ENCODE assay signal across 8 cellular contexts in genomic region chr9:137445275-137445807, GRCh38. TPM values are rescaled to one million over a fixed set of nuclear protein-coding genes. Genes with fewer than 3 reads are reported as not detected.
DNase-seq lines count a peak whose midpoint lies in the region; ATAC-seq and TF ChIP-seq lines count a peak whose summit lies in the region.

No MANE protein-coding gene starts in this region.

- H3K4me3 Mint-ChIP-seq in activated naive CD8-positive, alpha-beta T cell treated with anti-CD3 and anti-CD28 coated beads for 36 hours: no peak overlapping the region

- no peak overlapping the region for H3K9ac ChIP-seq in SU-DHL-6 (ENCODE audit: low read length)

- no peaks in the 10 kb centered on the region for H3K36me3 ChIP-seq in SU-DHL-6 (ENCODE audit: low read length)

- H3K27me3 Mint-ChIP-seq in activated naive CD8-positive, alpha-beta T cell treated with anti-CD3 and anti-CD28 coated beads for 36 hours: peaks cover 33% of the 10 kb centered on the region

- H3K27ac Mint-ChIP-seq in activated naive CD8-positive, alpha-beta T cell treated with anti-CD3 and anti-CD28 coated beads for 36 hours: no peak overlapping the region

- intact Hi-C loops in cardiac septum (cut with DNase I): loop anchor here (5.0 kb wide), 1 partner anchor 163 kb away; no protein-coding TSS in a partner anchor

- H3K9me3 Mint-ChIP-seq in activated naive CD8-positive, alpha-beta T cell treated with anti-CD3 and anti-CD28 coated beads for 36 hours: peaks cover 2% of the 10 kb centered on the region

- TF ChIP-seq CTCF in SU-DHL-6 (IDR thresholded peaks at IDR 0.05; ENCODE audit: insufficient read depth, low read length, poor library complexity, severe bottlenecking) (peak; percentile 83), retinal pigment epithelial cell (conservative IDR thresholded peaks at IDR 0.05; ENCODE audit: low read depth, low read length) (peak; percentile 83)

- no peaks in the 10 kb centered on the region for H4K20me1 ChIP-seq in SU-DHL-6 (ENCODE audit: low read depth, low read length)

- H3K79me2 ChIP-seq in SU-DHL-6 (ENCODE audit: insufficient read depth, low read length): no peaks in the 10 kb centered on the region

- H3K4me2 ChIP-seq in SU-DHL-6 (ENCODE audit: low read depth, low read length, poor library complexity, severe bottlenecking): no peak overlapping the region

- peaks cover 16% of the 10 kb centered on the region for H3K4me1 Mint-ChIP-seq in activated naive CD8-positive, alpha-beta T cell treated with anti-CD3 and anti-CD28 coated beads for 36 hours

- H3F3A ChIP-seq in SU-DHL-6 (ENCODE audit: insufficient read depth): peaks cover 6% of the 10 kb centered on the region

- DNase-seq in AG08395 (ENCODE audit: low spot score) (peak; percentile 84), GM19238 (ENCODE audit: insufficient read length, low spot score) (peak; percentile 87), M059J (ENCODE audit: low read depth) (peak; percentile 82), cardiac septum (ENCODE audit: low spot score) (peak; percentile 87), retinal pigment epithelial cell (ENCODE audit: low read depth) (no peak)
- DNase-seq in activated naive CD8-positive, alpha-beta T cell treated with anti-CD3 and anti-CD28 coated beads for 36 hours: peak; percentile 84

- H3K9me3 ChIP-seq in SU-DHL-6 (ENCODE audit: insufficient read depth, low read length): no peaks in the 10 kb centered on the region

- H2AFZ ChIP-seq in SU-DHL-6 (ENCODE audit: low read depth, low read length, severe bottlenecking): no peak overlapping the region

- H3K4me3 ChIP-seq in SU-DHL-6 (ENCODE audit: insufficient read depth, low read length, poor library complexity, severe bottlenecking): no peak overlapping the region
- no peak overlapping the region for H3K4me3 ChIP-seq in retinal pigment epithelial cell (ENCODE audit: low read length)

- H3K27me3 ChIP-seq in SU-DHL-6 (ENCODE audit: low read length): no peaks in the 10 kb centered on the region

- peaks cover 10% of the 10 kb centered on the region for H3K36me3 Mint-ChIP-seq in activated naive CD8-positive, alpha-beta T cell treated with anti-CD3 and anti-CD28 coated beads for 36 hours

- no peak overlapping the region for H3K27ac ChIP-seq in SU-DHL-6 (ENCODE audit: low read depth, low read length)

- H3K9me2 ChIP-seq in SU-DHL-6 (replicated peaks; ENCODE audit: insufficient read depth, low read length): no peaks in the 10 kb centered on the region

- ATAC-seq in HG03097 (IDR thresholded peaks at IDR 0.05; ENCODE audit: low FRiP score, unreplicated experiment): no peak

RNA-seq across cellular contexts. Expression of gene ENTPD8, which starts 4.2 kb away (rescaled TPM):
- not detected in 2 replicates for total RNA-seq in M059J (2014; rRNA removed; shearing (Covaris generic))
- not detected for total RNA-seq in activated naive CD8-positive, alpha-beta T cell treated with anti-CD3 and anti-CD28 coated beads for 36 hours
- not detected for total RNA-seq in cardiac septum

RNA-seq across cellular contexts. Expression of gene NSMF, which starts 13.8 kb away (rescaled TPM):
- total RNA-seq in M059J (2014; rRNA removed; shearing (Covaris generic)): 11.8 and 24.0 TPM in 2 replicates
- total RNA-seq in activated naive CD8-positive, alpha-beta T cell treated with anti-CD3 and anti-CD28 coated beads for 36 hours: 10 to 100 TPM; 74.1 to 74.6 TPM
- 12.2 TPM for total RNA-seq in cardiac septum

RNA-seq across cellular contexts. Expression of gene NOXA1, which starts 22.1 kb away (rescaled TPM):
- total RNA-seq in M059J (2014; rRNA removed; shearing (Covaris generic)): not detected in 2 replicates
- total RNA-seq in activated naive CD8-positive, alpha-beta T cell treated with anti-CD3 and anti-CD28 coated beads for 36 hours: under 1 TPM; 0.66 to 0.76 TPM
- total RNA-seq in cardiac septum: 3.3 TPM

RNA-seq across cellular contexts. Expression of gene EXD3, which starts 22.4 kb away (rescaled TPM):
- total RNA-seq in M059J (2014; rRNA removed; shearing (Covaris generic)): 1.6 and 2.7 TPM in 2 replicates
- total RNA-seq in activated naive CD8-positive, alpha-beta T cell treated with anti-CD3 and anti-CD28 coated beads for 36 hours: 1 to 10 TPM; 3.6 to 4.2 TPM
- 11.3 TPM for total RNA-seq in cardiac septum
